ENCODE assay signal across 23 cellular contexts in genomic region chr12:57169969-57170368, GRCh38. TPM values are rescaled to one million over a fixed set of nuclear protein-coding genes. Genes with fewer than 3 reads are reported as not detected.
"Had no signal": no experiment of that assay in that cellular context is flagged by ENCODE, and none has a peak within 500 bp of the region (broad histone marks: within the 10 kb centered on the region; RNA-seq: fewer than 3 reads in every experiment).

No MANE protein-coding gene starts in this region.

- H3K4me1 ChIP-seq: adrenal gland, gastrocnemius medialis, left lung, neural progenitor cell, pancreas, right lobe of liver, upper lobe of right lung had no signal

- ATAC-seq: gastrocnemius medialis, heart left ventricle, left lung, pancreas, right lobe of liver, upper lobe of right lung had no signal

- H3K27me3 ChIP-seq: adrenal gland, gastrocnemius medialis, heart left ventricle, left lung, neural progenitor cell, pancreas, right lobe of liver, upper lobe of right lung had no signal

- H3K9me3 Mint-ChIP-seq: activated naive CD4-positive, alpha-beta T cell treated with anti-CD3 and anti-CD28 coated beads, Interleukin-2, amount 50 U/mL, for 24 hours; naive B cell; neural progenitor cell had no signal

- DNase-seq: activated CD4-positive, alpha-beta T cell treated with anti-CD3 and anti-CD28 coated beads, Interleukin-2, amount 50 U/mL, for 4 hours; activated gamma-delta T cell; gastrocnemius medialis; heart left ventricle; kidney; left lung; naive B cell; pancreas; right lobe of liver; stimulated activated CD4-positive, alpha-beta T cell treated with anti-CD3 and anti-CD28 coated beads, Interleukin-4, amount 100 ng/mL, for 1 hour; T-helper 2 cell; upper lobe of right lung; WERI-Rb-1 had no signal

- H3K4me2 ChIP-seq: neural progenitor cell, smooth muscle cell had no signal

- H3K4me3 ChIP-seq: adrenal gland, gastrocnemius medialis, heart left ventricle, left lung, neural progenitor cell, pancreas, right lobe of liver, smooth muscle cell, upper lobe of right lung had no signal

- H3K36me3 Mint-ChIP-seq: naive B cell had no signal

- H3K27ac Mint-ChIP-seq: activated naive CD4-positive, alpha-beta T cell treated with anti-CD3 and anti-CD28 coated beads, Interleukin-2, amount 50 U/mL, for 24 hours; neural progenitor cell had no signal

- H3K27me3 Mint-ChIP-seq: activated naive CD4-positive, alpha-beta T cell treated with anti-CD3 and anti-CD28 coated beads, Interleukin-2, amount 50 U/mL, for 24 hours had no signal

- H3K36me3 ChIP-seq: gastrocnemius medialis, neural progenitor cell, pancreas, WERI-Rb-1 had no signal

- H3K9me3 ChIP-seq: adrenal gland, gastrocnemius medialis, heart left ventricle, left lung, pancreas, right lobe of liver, upper lobe of right lung had no signal

- H3K27ac ChIP-seq: epithelial cell of prostate, gastrocnemius medialis, heart left ventricle, left lung, neural progenitor cell, pancreas, right lobe of liver, upper lobe of right lung, WERI-Rb-1 had no signal

- H2AFZ ChIP-seq: neural progenitor cell had no signal

- H3K4me3 Mint-ChIP-seq: activated naive CD4-positive, alpha-beta T cell treated with anti-CD3 and anti-CD28 coated beads, Interleukin-2, amount 50 U/mL, for 24 hours; naive B cell; neural progenitor cell had no signal

RNA-seq across cellular contexts. Expression of gene LRP1-AS, which starts 22.6 kb away (rescaled TPM):
- total RNA-seq: adrenal gland, cardiac septum, dermis microvascular lymphatic vessel endothelial cell, gastrocnemius medialis, heart left ventricle, kidney, left lung, lung microvascular endothelial cell, mononuclear cell, pancreas, pulmonary artery endothelial cell, right lobe of liver, smooth muscle cell, upper lobe of right lung had no signal

RNA-seq across cellular contexts. Expression of gene NXPH4, which starts 46.6 kb away (rescaled TPM):
- total RNA-seq: gastrocnemius medialis, mononuclear cell, upper lobe of right lung had no signal
